ENCODE assay signal across 8 cellular contexts in the genomic region with DNA sequence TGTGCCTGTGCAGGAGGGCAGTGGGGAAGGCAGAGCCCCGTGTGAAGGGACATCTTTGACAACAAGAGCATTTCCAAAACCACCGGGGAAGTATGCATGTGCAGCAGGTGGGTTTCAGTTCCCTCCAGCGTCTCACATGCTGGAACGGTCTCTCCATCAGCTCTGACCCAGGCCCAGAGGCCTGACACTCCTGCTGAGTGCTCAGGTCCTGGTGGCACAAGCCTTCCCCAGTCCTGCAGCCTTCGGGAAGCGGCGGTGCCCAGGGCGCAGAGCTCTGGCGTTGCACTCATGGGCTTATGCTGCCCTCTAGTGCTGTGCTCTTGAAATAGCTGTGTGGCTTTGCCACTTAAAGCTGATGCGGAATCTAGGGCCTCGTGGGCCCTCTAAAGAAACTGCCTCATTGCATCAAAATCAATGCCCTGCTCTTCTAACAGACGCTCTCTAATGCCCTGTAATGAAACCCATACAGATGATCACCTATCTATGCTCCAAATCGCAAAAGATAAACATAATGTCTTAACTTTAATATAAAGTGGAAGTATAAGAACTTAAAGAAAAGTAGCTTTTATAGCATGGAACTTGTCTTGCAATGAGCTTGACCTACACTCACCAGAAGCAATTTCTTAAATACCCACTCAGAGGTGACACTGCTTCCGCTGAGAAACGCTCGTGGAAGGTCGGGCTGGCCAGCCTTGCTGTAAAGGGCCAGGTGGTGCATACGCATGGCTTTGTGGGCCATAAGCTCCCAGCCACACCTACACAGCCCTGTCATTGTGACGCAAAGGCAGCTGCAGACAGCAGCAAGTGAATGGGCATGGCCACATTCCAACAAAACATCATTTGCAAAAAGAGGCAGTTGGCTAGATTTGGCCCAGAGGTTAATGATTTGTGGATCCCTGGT. TPM values are rescaled to one million over a fixed set of nuclear protein-coding genes. Genes with fewer than 3 reads are reported as not detected.
DNase-seq lines count a peak whose midpoint lies in the region; ATAC-seq lines count a peak whose summit lies in the region.

No MANE protein-coding gene starts in this region.

- DNase-seq in AML-193 (lab: John Stamatoyannopoulos, UW) (peak; percentile 16 to 49), NCI-H345 (lab: John Stamatoyannopoulos, UW) (peak; percentile 66), ecto neural progenitor cell (ENCODE audit: low spot score) (peak; percentile 79), memory B cell (ENCODE audit: low spot score in 2 of 2) (peak; percentile 25 to 39)
- peak; percentile 61 for DNase-seq in activated CD4-positive, alpha-beta T cell treated with anti-CD3 and anti-CD28 coated beads, Interleukin-2, amount 10 ng/mL, durations not matched to agents 7 days and 5 days
- DNase-seq in stimulated activated CD8-positive, alpha-beta memory T cell treated with anti-CD3 and anti-CD28 coated beads, Interleukin-2, amount 100 ng/mL, for 48 hours (ENCODE audit: low read depth in 2 of 2), result peak; percentile 16 to 17

- ATAC-seq in GM18873 (IDR thresholded peaks at IDR 0.05; ENCODE audit: low FRiP score, unreplicated experiment) (peak; percentile 47), HG03066 (IDR thresholded peaks at IDR 0.05; ENCODE audit: low read depth, unreplicated experiment) (peak; percentile 44), memory B cell (ENCODE audit: low read depth) (peak; percentile 62)

- no peak overlapping the region for H3K4me3 Mint-ChIP-seq in activated CD4-positive, alpha-beta T cell treated with anti-CD3 and anti-CD28 coated beads, Interleukin-2, amount 10 ng/mL, durations not matched to agents 7 days and 5 days
- peak overlapping the region; percentile 50 for H3K4me3 Mint-ChIP-seq in memory B cell

- H3K4me1 Mint-ChIP-seq in activated CD4-positive, alpha-beta T cell treated with anti-CD3 and anti-CD28 coated beads, Interleukin-2, amount 10 ng/mL, durations not matched to agents 7 days and 5 days, result no peaks in the 10 kb centered on the region
- peaks cover 25% of the 10 kb centered on the region for H3K4me1 Mint-ChIP-seq in memory B cell

- CTCF ChIA-PET in activated CD4-positive, alpha-beta T cell treated with anti-CD3 and anti-CD28 coated beads, Interleukin-2, amount 10 ng/mL, durations not matched to agents 7 days and 5 days (lab: Charles Lee), result interaction anchor here (0.6 to 1.5 kb wide), 8 partner anchors 9 to 215 kb away, joined by 3 to 8 read pairs (median 3); no protein-coding TSS in a partner anchor

- H3K36me3 Mint-ChIP-seq in activated CD4-positive, alpha-beta T cell treated with anti-CD3 and anti-CD28 coated beads, Interleukin-2, amount 10 ng/mL, durations not matched to agents 7 days and 5 days (ENCODE audit: low read depth), result no peaks in the 10 kb centered on the region
- no peaks in the 10 kb centered on the region for H3K36me3 Mint-ChIP-seq in memory B cell

- POLR2A ChIA-PET in activated CD4-positive, alpha-beta T cell treated with anti-CD3 and anti-CD28 coated beads, Interleukin-2, amount 10 ng/mL, durations not matched to agents 7 days and 5 days (lab: Charles Lee), result no interaction called here

- no peak overlapping the region for H3K27ac Mint-ChIP-seq in activated CD4-positive, alpha-beta T cell treated with anti-CD3 and anti-CD28 coated beads, Interleukin-2, amount 10 ng/mL, durations not matched to agents 7 days and 5 days
- H3K27ac Mint-ChIP-seq in memory B cell, result no peak overlapping the region

- no peaks in the 10 kb centered on the region for H3K9me3 Mint-ChIP-seq in activated CD4-positive, alpha-beta T cell treated with anti-CD3 and anti-CD28 coated beads, Interleukin-2, amount 10 ng/mL, durations not matched to agents 7 days and 5 days
- H3K9me3 Mint-ChIP-seq in memory B cell, result no peaks in the 10 kb centered on the region

- no peaks in the 10 kb centered on the region for H3K27me3 Mint-ChIP-seq in activated CD4-positive, alpha-beta T cell treated with anti-CD3 and anti-CD28 coated beads, Interleukin-2, amount 10 ng/mL, durations not matched to agents 7 days and 5 days
- no peaks in the 10 kb centered on the region for H3K27me3 Mint-ChIP-seq in memory B cell

RNA-seq across cellular contexts. Expression of a gene that starts 38.6 kb away (rescaled TPM):
- not detected for total RNA-seq in activated CD4-positive, alpha-beta T cell treated with anti-CD3 and anti-CD28 coated beads, Interleukin-2, amount 10 ng/mL, durations not matched to agents 7 days and 5 days

RNA-seq across cellular contexts. Expression of a gene that starts 52.8 kb away (rescaled TPM):
- 10 to 100 TPM; 24.1 to 25.6 TPM for total RNA-seq in activated CD4-positive, alpha-beta T cell treated with anti-CD3 and anti-CD28 coated beads, Interleukin-2, amount 10 ng/mL, durations not matched to agents 7 days and 5 days

Comparison
In these comparisons a context has a peak if more than half of its experiments do, and no peak if none do; other contexts are left out.
1. Peak in every context shown above with its lines: DNase-seq and ATAC-seq.
2. DNase-seq: peak in every context shown above with its lines; median percentile 79 in ecto neural progenitor cell; 66 in NCI-H345; 61 in activated CD4-positive, alpha-beta T cell treated with anti-CD3 and anti-CD28 coated beads, Interleukin-2, amount 10 ng/mL, durations not matched to agents 7 days and 5 days; 32 in AML-193; 32 in memory B cell; 16 in stimulated activated CD8-positive, alpha-beta memory T cell treated with anti-CD3 and anti-CD28 coated beads, Interleukin-2, amount 100 ng/mL, for 48 hours.